Comparison of ENCODE assay signal across 21 cellular contexts in genomic region chr9:14061921-14062320, GRCh38.
DNase-seq lines count a peak whose midpoint lies in the region; ATAC-seq and TF ChIP-seq lines count a peak whose summit lies in the region.
"Had no signal": no experiment of that assay in that cellular context is flagged by ENCODE, and none has a peak within 500 bp of the region (broad histone marks: within the 10 kb centered on the region; RNA-seq: fewer than 3 reads in every experiment).

No MANE protein-coding gene starts in this region.

- WGBS in right cardiac atrium, result 88% methylated on average over 10 of the region's 10 CpGs

- no peak for TF ChIP-seq CTCF in left lung (IDR thresholded peaks at IDR 0.05)

- H3K4me3 ChIP-seq in right cardiac atrium (ENCODE audit: low read length), result no peak overlapping the region
- no peak overlapping the region for H3K4me3 ChIP-seq in left lung
- H3K4me3 ChIP-seq: BLaER1, MG63, SJSA1 had no signal

- H3K36me3 ChIP-seq in left lung, result no peaks in the 10 kb centered on the region
- H3K36me3 ChIP-seq: BLaER1, MG63, SJSA1 had no signal

- no peaks in the 10 kb centered on the region for H3K9me3 ChIP-seq in right cardiac atrium (ENCODE audit: control insufficient read depth, low read length)
- no peaks in the 10 kb centered on the region for H3K9me3 ChIP-seq in left lung
- H3K9me3 ChIP-seq: BLaER1, MG63, SJSA1 had no signal

- no peak overlapping the region for H3K27ac ChIP-seq in right cardiac atrium (ENCODE audit: low read length)
- peak overlapping the region in 1 of 2 donors; percentile 46 for H3K27ac ChIP-seq in left lung
- H3K27ac ChIP-seq: BLaER1, SJSA1 had no signal

- ATAC-seq in right cardiac atrium, result no peak
- no peak for ATAC-seq in Right ventricle myocardium inferior
- ATAC-seq in left lung, result peak; percentile 13
- no peak for ATAC-seq in HG03354 (IDR thresholded peaks at IDR 0.05; ENCODE audit: poor library complexity, severe bottlenecking, unreplicated experiment)
- ATAC-seq: PC-3 had no signal

- DNase-seq in right cardiac atrium, result peak in 2 of 3 donors; percentile 46 to 64
- DNase-seq in Right ventricle myocardium inferior (ENCODE audit: missing footprints), result no peak
- peak; percentile 77 for DNase-seq in NCI-H345 (lab: John Stamatoyannopoulos, UW)
- peak in 1 of 2 donors; percentile 45 for DNase-seq in left lung
- DNase-seq in SKM-1 (lab: John Stamatoyannopoulos, UW; ENCODE audit: unreplicated experiment), result no peak
- no peak for DNase-seq in NCI-H2171 treated with DMSO at 0.1 percent for 48 hours (lab: John Stamatoyannopoulos, UW)
- DNase-seq: CD4-positive, CD25-positive, alpha-beta regulatory T cell; DMS153; KG1; MG63; NCI-H1694; NCI-H2029 treated with DMSO at 0.1 percent for 48 hours; NCI-H2171; NCI-H446; NCI-H524 treated with DMSO at 0.1 percent for 48 hours; NCI-H774; PC-3; Right ventricle myocardium superior had no signal

- no peaks in the 10 kb centered on the region for H3K4me1 ChIP-seq in right cardiac atrium (ENCODE audit: control insufficient read depth, insufficient read depth, low read length)
- H3K4me1 ChIP-seq in left lung, result no peaks in the 10 kb centered on the region
- H3K4me1 ChIP-seq: SJSA1 had no signal

- intact Hi-C loops in right cardiac atrium (cut with DNase I) (no loop called here), Right ventricle myocardium inferior (cut with DNase I) (no loop called here), left lung (cut with DNase I) (no loop called here)

- H3K27me3 ChIP-seq in right cardiac atrium (ENCODE audit: control insufficient read depth, insufficient read depth) (no peaks in the 10 kb centered on the region), left lung (no peaks in the 10 kb centered on the region)
- H3K27me3 ChIP-seq: BLaER1, SJSA1 had no signal

Comparison
In these comparisons a context has a peak if more than half of its experiments do, and no peak if none do; other contexts are left out.
1. DNase-seq: peak in right cardiac atrium (2 of 3) and NCI-H345 (single experiment); none in Right ventricle myocardium inferior (single experiment), SKM-1 (single experiment) and NCI-H2171 treated with DMSO at 0.1 percent for 48 hours (single experiment).